Comparison of ENCODE assay signal across 32 cellular contexts in genomic region chr15:70158996-70159355, GRCh38.
"Had no signal": no experiment of that assay in that cellular context is flagged by ENCODE, and none has a peak within 500 bp of the region (broad histone marks: within the 10 kb centered on the region; RNA-seq: fewer than 3 reads in every experiment).

No MANE protein-coding gene starts in this region.

- ATAC-seq: activated CD4-positive, alpha-beta T cell treated with anti-CD3 and anti-CD28 coated beads for 36 hours; activated CD4-positive, CD25-positive, alpha-beta regulatory T cell treated with anti-CD3 and anti-CD28 coated beads, Interleukin-2, amount 50 U/mL, for 24 hours; activated CD8-positive, alpha-beta T cell treated with anti-CD3 and anti-CD28 coated beads, Interleukin-2, amount 10 ng/mL, durations not matched to agents 7 days and 5 days; body of pancreas; PC-3; WTC11 had no signal

- DNase-seq: activated CD4-positive, alpha-beta T cell treated with anti-CD3 and anti-CD28 coated beads for 36 hours; activated CD4-positive, alpha-beta T cell treated with anti-CD3 and anti-CD28 coated beads, Interleukin-2, amount 10 ng/mL, durations not matched to agents 7 days and 5 days; activated CD4-positive, alpha-beta T cell treated with anti-CD3 and anti-CD28 coated beads, Interleukin-2, amount 50 U/mL, for 48 hours; activated CD8-positive, alpha-beta T cell treated with anti-CD3 and anti-CD28 coated beads, Interleukin-2, amount 10 ng/mL, durations not matched to agents 7 days and 5 days; activated gamma-delta T cell; activated naive CD4-positive, alpha-beta T cell treated with Interleukin-2 at 50 U/mL for 16 hours; activated T-cell treated with anti-CD3 and anti-CD28 coated beads, Interleukin-2, amount 50 U/mL, for 24 hours; caudate nucleus; NCI-H1105; NCI-H1417 treated with DMSO at 0.1 percent for 48 hours; NCI-H187 treated with DMSO at 0.1 percent for 48 hours; NCI-H2081; NCI-H2171 treated with DMSO at 0.1 percent for 48 hours; NCI-H2227 treated with DMSO at 0.1 percent for 48 hours; NCI-H446 treated with DMSO at 0.1 percent for 48 hours; PC-3; SHP77 treated with DMSO at 0.1 percent for 48 hours; SK-N-SH had no signal

- H3K4me2 ChIP-seq: KMS-11, SK-N-SH had no signal

- H3K4me3 ChIP-seq: adrenal gland, body of pancreas, breast epithelium, Peyer's patch, SJSA1 had no signal

- H3K9ac ChIP-seq: KMS-11, SK-N-SH had no signal

- H3K27ac Mint-ChIP-seq: activated CD4-positive, alpha-beta T cell treated with anti-CD3 and anti-CD28 coated beads for 36 hours; activated CD4-positive, alpha-beta T cell treated with anti-CD3 and anti-CD28 coated beads, Interleukin-2, amount 10 ng/mL, durations not matched to agents 7 days and 5 days; activated CD8-positive, alpha-beta T cell treated with anti-CD3 and anti-CD28 coated beads, Interleukin-2, amount 10 ng/mL, durations not matched to agents 7 days and 5 days; activated naive CD4-positive, alpha-beta T cell treated with anti-CD3 and anti-CD28 coated beads, Interleukin-2, amount 50 U/mL, for 24 hours; activated T-cell treated with anti-CD3 and anti-CD28 coated beads, Interleukin-2, amount 50 U/mL, for 24 hours; activated T-helper 2 cell treated with anti-CD3 and anti-CD28 coated beads, Interferon-gamma antibody, Interleukin-2, Interleukin-4, amounts not matched to agents 10 μg/mL and 5 μg/mL and 100 μg/mL, durations not matched to agents 14 hours and 24 hours and 36 hours; T-helper 1 cell treated with Interleukin-12 subunit alpha and Interleukin-12 subunit beta and Interleukin-4 antibody, amounts not matched to agents 30 μg/mL and 1 μg/mL, for 36 hours; T-helper 2 cell treated with Interferon-gamma antibody and Interleukin-4, amounts not matched to agents 5 μg/mL and 100 μg/mL, for 36 hours; WTC11 had no signal

- H3K4me1 ChIP-seq: breast epithelium had no signal

- H3K27me3 ChIP-seq: adrenal gland, body of pancreas, breast epithelium, Peyer's patch had no signal

- H3K36me3 Mint-ChIP-seq: activated naive CD4-positive, alpha-beta T cell treated with anti-CD3 and anti-CD28 coated beads, Interleukin-2, amount 50 U/mL, for 24 hours; WTC11 had no signal

- H3K4me3 Mint-ChIP-seq: activated CD4-positive, alpha-beta T cell treated with anti-CD3 and anti-CD28 coated beads for 36 hours; activated CD4-positive, alpha-beta T cell treated with anti-CD3 and anti-CD28 coated beads, Interleukin-2, amount 10 ng/mL, durations not matched to agents 7 days and 5 days; activated CD8-positive, alpha-beta T cell treated with anti-CD3 and anti-CD28 coated beads, Interleukin-2, amount 10 ng/mL, durations not matched to agents 7 days and 5 days; activated naive CD4-positive, alpha-beta T cell treated with anti-CD3 and anti-CD28 coated beads, Interleukin-2, amount 50 U/mL, for 24 hours; activated T-cell treated with anti-CD3 and anti-CD28 coated beads, Interleukin-2, amount 50 U/mL, for 24 hours; T-helper 1 cell treated with Interleukin-12 subunit alpha and Interleukin-12 subunit beta and Interleukin-4 antibody, amounts not matched to agents 30 μg/mL and 1 μg/mL, for 36 hours; T-helper 2 cell treated with Interferon-gamma antibody and Interleukin-4, amounts not matched to agents 5 μg/mL and 100 μg/mL, for 36 hours; WTC11 had no signal

- H3K9me3 Mint-ChIP-seq: activated CD4-positive, alpha-beta T cell treated with anti-CD3 and anti-CD28 coated beads, Interleukin-2, amount 10 ng/mL, durations not matched to agents 7 days and 5 days; activated naive CD4-positive, alpha-beta T cell treated with anti-CD3 and anti-CD28 coated beads, Interleukin-2, amount 50 U/mL, for 24 hours; activated T-cell treated with anti-CD3 and anti-CD28 coated beads, Interleukin-2, amount 50 U/mL, for 24 hours; activated T-helper 2 cell treated with anti-CD3 and anti-CD28 coated beads, Interferon-gamma antibody, Interleukin-2, Interleukin-4, amounts not matched to agents 10 μg/mL and 5 μg/mL and 100 μg/mL, durations not matched to agents 14 hours and 24 hours and 36 hours; T-helper 1 cell treated with Interleukin-12 subunit alpha and Interleukin-12 subunit beta and Interleukin-4 antibody, amounts not matched to agents 30 μg/mL and 1 μg/mL, for 36 hours; T-helper 2 cell treated with Interferon-gamma antibody and Interleukin-4, amounts not matched to agents 5 μg/mL and 100 μg/mL, for 36 hours; WTC11 had no signal

- H3K27ac ChIP-seq: adrenal gland, body of pancreas, breast epithelium, KMS-11, SJSA1 had no signal

- H3K9me3 ChIP-seq: adrenal gland, body of pancreas, breast epithelium, Peyer's patch, SJSA1, SK-N-SH had no signal

- H3K36me3 ChIP-seq: adrenal gland, breast epithelium, Peyer's patch, SJSA1 had no signal

- H3K4me1 Mint-ChIP-seq: activated CD4-positive, alpha-beta T cell treated with anti-CD3 and anti-CD28 coated beads for 36 hours; activated CD4-positive, alpha-beta T cell treated with anti-CD3 and anti-CD28 coated beads, Interleukin-2, amount 10 ng/mL, durations not matched to agents 7 days and 5 days; activated naive CD4-positive, alpha-beta T cell treated with anti-CD3 and anti-CD28 coated beads, Interleukin-2, amount 50 U/mL, for 24 hours had no signal

- FAIRE-seq: astrocyte, TTC549 had no signal
